Comparison of ENCODE assay signal across 1 cellular context in genomic region chr14:28831126-28831525, GRCh38.
A peak's percentile ranks its signal among the peaks of the same experiment; 100 is the strongest.
TF ChIP-seq lines count a peak whose summit lies in the region.

No MANE protein-coding gene starts in this region.

TF ChIP-seq in K562, 482 proteins besides CTCF, POLR2A, EP300 and RAD21 (continued from another document and continues in another):
- TF ChIP-seq ZNF318 (IDR thresholded peaks at IDR 0.05; ENCODE audit: borderline replicate concordance in 1 of 2, low read depth in 1 of 2) = no peak
- no peak for TF ChIP-seq E2F6 (IDR thresholded peaks at IDR 0.05; ENCODE audit: borderline replicate concordance in 1 of 2, extremely low read depth in 1 of 2, insufficient read depth in 1 of 2, insufficient read length in 1 of 2, low read depth in 1 of 2, low read length in 1 of 2, poor library complexity in 1 of 2, severe bottlenecking in 1 of 2)
- 0 out of 2 replicates have a peak, but pooled peaks have one; percentile 19 for TF ChIP-seq CBFA2T2 (conservative IDR thresholded peaks at IDR 0.05)
- TF ChIP-seq ETV1 (tag; conservative IDR thresholded peaks at IDR 0.05; ENCODE audit: low read depth) = no peak
- no peak for TF ChIP-seq THAP12 (CRISPR knock-in tag; IDR thresholded peaks at IDR 0.05)
- TF ChIP-seq MEF2D (tag; conservative IDR thresholded peaks at IDR 0.05; ENCODE audit: low read depth) = no peak
- TF ChIP-seq ATF3 (IDR thresholded peaks at IDR 0.05) = 0 out of 2 replicates have a peak, but pooled peaks have one; percentile 12
- TF ChIP-seq ATF3 (CRISPR knock-in tag; conservative IDR thresholded peaks at IDR 0.05) = no peak
- TF ChIP-seq NEUROD1 (IDR thresholded peaks at IDR 0.05; ENCODE audit: borderline replicate concordance, low read depth, low read length, partially characterized antibody) = peak; percentile 36
- no peak for TF ChIP-seq FOXP4 (CRISPR knock-in tag; IDR thresholded peaks at IDR 0.05; ENCODE audit: borderline replicate concordance)
- no peak for TF ChIP-seq CREM (IDR thresholded peaks at IDR 0.05; ENCODE audit: low read depth)
- no peak for TF ChIP-seq ZNF507 (tag; conservative IDR thresholded peaks at IDR 0.05)
- TF ChIP-seq CBFA2T3 (IDR thresholded peaks at IDR 0.05) = peak; percentile 66
- TF ChIP-seq LARP7 (IDR thresholded peaks at IDR 0.05) = no peak
- 0 out of 2 replicates have a peak, but pooled peaks have one; percentile 33 for TF ChIP-seq POLR2AphosphoS5 (IDR thresholded peaks at IDR 0.05; ENCODE audit: control insufficient read depth, insufficient read depth, low read depth, low read length)
- no peak for TF ChIP-seq NR2F6 (CRISPR knock-in tag; IDR thresholded peaks at IDR 0.05)
- TF ChIP-seq DPF2 (IDR thresholded peaks at IDR 0.05) = 0 out of 2 replicates have a peak, but pooled peaks have one; percentile 32
- TF ChIP-seq JUND (IDR thresholded peaks at IDR 0.05; ENCODE audit: borderline replicate concordance, low read depth, low read length) = 0 out of 2 replicates have a peak, but pooled peaks have one; percentile 41
- TF ChIP-seq JUND (tag; IDR thresholded peaks at IDR 0.05; ENCODE audit: borderline replicate concordance, low read depth, low read length) = no peak
- no peak for TF ChIP-seq CSDE1 (IDR thresholded peaks at IDR 0.05)
- no peak for TF ChIP-seq PHF20 (IDR thresholded peaks at IDR 0.05; ENCODE audit: partially characterized antibody)
- no peak for TF ChIP-seq BRD9 (IDR thresholded peaks at IDR 0.05; ENCODE audit: low read depth, partially characterized antibody)
- TF ChIP-seq GABPA (tag; conservative IDR thresholded peaks at IDR 0.05; ENCODE audit: low read depth) = no peak
- no peak for TF ChIP-seq KAT7 (CRISPR knock-in tag; IDR thresholded peaks at IDR 0.05; ENCODE audit: borderline replicate concordance)
- TF ChIP-seq CC2D1A (IDR thresholded peaks at IDR 0.05) = no peak
- no peak for TF ChIP-seq MAFF (IDR thresholded peaks at IDR 0.05; ENCODE audit: low read length)
- no peak for TF ChIP-seq SRSF1 (IDR thresholded peaks at IDR 0.05; ENCODE audit: low read depth, low read length)
- no peak for TF ChIP-seq SMARCB1 (IDR thresholded peaks at IDR 0.05; ENCODE audit: insufficient read length, low read depth)
- no peak for TF ChIP-seq THRA (IDR thresholded peaks at IDR 0.05)
- peak; percentile 25; the same call in 1 of the 2 replicates for TF ChIP-seq RBFOX2 (IDR thresholded peaks at IDR 0.05; ENCODE audit: low read depth, low read length)
- no peak for TF ChIP-seq BRCA1 (IDR thresholded peaks at IDR 0.05)
- TF ChIP-seq BRCA1 (CRISPR knock-in tag; IDR thresholded peaks at IDR 0.05) = no peak
- TF ChIP-seq ASH1L (IDR thresholded peaks at IDR 0.05; ENCODE audit: borderline replicate concordance, low read depth, partially characterized antibody) = no peak
- TF ChIP-seq CTCFL (IDR thresholded peaks at IDR 0.05; ENCODE audit: borderline replicate concordance, insufficient read depth, low read depth, low read length, poor library complexity, severe bottlenecking) = no peak
- no peak for TF ChIP-seq ZMIZ1 (IDR thresholded peaks at IDR 0.05; ENCODE audit: low read depth in 2 of 2, low read length in 2 of 2)
